2 cellular contexts compared by ENCODE assay signal in genomic region chr3:184183679-184184078, GRCh38.
TF ChIP-seq lines count a peak whose summit lies in the region.

No MANE protein-coding gene starts in this region.

TF ChIP-seq in HCT116, 20 proteins besides CTCF, POLR2A, EP300 and RAD21:
- TF ChIP-seq REST (IDR thresholded peaks at IDR 0.05; ENCODE audit: low read depth), result no peak
- TF ChIP-seq EZH2phosphoT487 (IDR thresholded peaks at IDR 0.05; ENCODE audit: borderline replicate concordance), result no peak
- TF ChIP-seq MAX (IDR thresholded peaks at IDR 0.05), result no peak
- TF ChIP-seq JUND (IDR thresholded peaks at IDR 0.05), result no peak
- no peak for TF ChIP-seq ELF1 (IDR thresholded peaks at IDR 0.05; ENCODE audit: borderline replicate concordance, low read depth)
- no peak for TF ChIP-seq ZBTB33 (IDR thresholded peaks at IDR 0.05; ENCODE audit: extremely low read depth, insufficient replicate concordance, low read length)
- no peak for TF ChIP-seq ZNF274 (IDR thresholded peaks at IDR 0.05; ENCODE audit: low read depth, low read length)

TF ChIP-seq in K562, 482 proteins besides CTCF, POLR2A, EP300 and RAD21:
- TF ChIP-seq RBFOX2 (IDR thresholded peaks at IDR 0.05; ENCODE audit: low read depth, low read length) (peak; percentile 45), NRF1 (conservative IDR thresholded peaks at IDR 0.05 in 1 of 2, IDR thresholded peaks at IDR 0.05 in 1 of 2) (no peak), NFIC (IDR thresholded peaks at IDR 0.05) (peak; percentile 68), E2F1 (CRISPR knock-in tag; IDR thresholded peaks at IDR 0.05) (no peak), MYNN (IDR thresholded peaks at IDR 0.05) (no peak), MYNN (CRISPR knock-in tag; IDR thresholded peaks at IDR 0.05) (no peak), ZNF316 (IDR thresholded peaks at IDR 0.05) (no peak), ESRRA (IDR thresholded peaks at IDR 0.05; ENCODE audit: borderline replicate concordance, low read depth) (no peak), GTF2F1 (IDR thresholded peaks at IDR 0.05; ENCODE audit: low read depth, low read length) (no peak), HDAC1 (IDR thresholded peaks at IDR 0.05) (no peak), ZFP36 (IDR thresholded peaks at IDR 0.05; ENCODE audit: low read depth, low read length, partially characterized antibody) (no peak)
TF ChIP-seq in K562: peak in this region for 2.
